Comparison of ENCODE assay signal across 15 cellular contexts in genomic region chr2:217916504-217917254, GRCh38.
DNase-seq lines count a peak whose midpoint lies in the region; ATAC-seq, FAIRE-seq and TF ChIP-seq lines count a peak whose summit lies in the region.
"Had no signal": no experiment of that assay in that cellular context is flagged by ENCODE, and none has a peak within 500 bp of the region (broad histone marks: within the 10 kb centered on the region; RNA-seq: fewer than 3 reads in every experiment).

No MANE protein-coding gene starts in this region.

- no peak for ATAC-seq in activated naive CD8-positive, alpha-beta T cell treated with anti-CD3 and anti-CD28 coated beads, Interleukin-2, amount 10 ng/mL, durations not matched to agents 7 days and 5 days (ENCODE audit: low read depth)
- ATAC-seq in left ventricle myocardium superior: no peak
- ATAC-seq: PC-3, WTC11 had no signal

- peaks cover 11% of the 10 kb centered on the region for H3K27me3 Mint-ChIP-seq in activated naive CD8-positive, alpha-beta T cell treated with anti-CD3 and anti-CD28 coated beads, Interleukin-2, amount 10 ng/mL, durations not matched to agents 7 days and 5 days
- H3K27me3 Mint-ChIP-seq in activated naive CD8-positive, alpha-beta T cell treated with anti-CD3 and anti-CD28 coated beads for 36 hours: no peaks in the 10 kb centered on the region
- H3K27me3 Mint-ChIP-seq in activated CD4-positive, alpha-beta memory T cell treated with anti-CD3 and anti-CD28 coated beads for 36 hours: peaks cover 4% of the 10 kb centered on the region
- H3K27me3 Mint-ChIP-seq: activated naive CD8-positive, alpha-beta T cell had no signal

- peaks cover 5% of the 10 kb centered on the region for H3K4me1 Mint-ChIP-seq in activated naive CD8-positive, alpha-beta T cell treated with anti-CD3 and anti-CD28 coated beads, Interleukin-2, amount 10 ng/mL, durations not matched to agents 7 days and 5 days
- H3K4me1 Mint-ChIP-seq in activated naive CD8-positive, alpha-beta T cell treated with anti-CD3 and anti-CD28 coated beads for 36 hours: no peaks in the 10 kb centered on the region
- no peaks in the 10 kb centered on the region for H3K4me1 Mint-ChIP-seq in activated CD4-positive, alpha-beta memory T cell treated with anti-CD3 and anti-CD28 coated beads for 36 hours (ENCODE audit: low read depth)

- POLR2A ChIA-PET in activated naive CD8-positive, alpha-beta T cell treated with anti-CD3 and anti-CD28 coated beads, Interleukin-2, amount 10 ng/mL, durations not matched to agents 7 days and 5 days (lab: Charles Lee): interaction anchor here (0.7 kb wide), 1 partner anchor 49 kb away, joined by 4 read pairs; no protein-coding TSS in a partner anchor
- POLR2A ChIA-PET in activated CD4-positive, alpha-beta memory T cell treated with anti-CD3 and anti-CD28 coated beads for 36 hours (lab: Charles Lee): no interaction called here

- H3K9me3 Mint-ChIP-seq in activated naive CD8-positive, alpha-beta T cell treated with anti-CD3 and anti-CD28 coated beads, Interleukin-2, amount 10 ng/mL, durations not matched to agents 7 days and 5 days: no peaks in the 10 kb centered on the region
- H3K9me3 Mint-ChIP-seq in activated naive CD8-positive, alpha-beta T cell treated with anti-CD3 and anti-CD28 coated beads for 36 hours: no peaks in the 10 kb centered on the region
- no peaks in the 10 kb centered on the region for H3K9me3 Mint-ChIP-seq in activated CD4-positive, alpha-beta memory T cell treated with anti-CD3 and anti-CD28 coated beads for 36 hours
- H3K9me3 Mint-ChIP-seq: WTC11 had no signal

- H3K27me3 ChIP-seq in rectal smooth muscle tissue (ENCODE audit: control insufficient read depth, insufficient read depth, low read length): no peaks in the 10 kb centered on the region
- H3K27me3 ChIP-seq: colonic mucosa had no signal

- H3K9ac ChIP-seq in rectal smooth muscle tissue (ENCODE audit: low read length): no peak overlapping the region

- peak overlapping the region; percentile 3 for H3K27ac Mint-ChIP-seq in activated naive CD8-positive, alpha-beta T cell treated with anti-CD3 and anti-CD28 coated beads, Interleukin-2, amount 10 ng/mL, durations not matched to agents 7 days and 5 days
- no peak overlapping the region for H3K27ac Mint-ChIP-seq in activated naive CD8-positive, alpha-beta T cell treated with anti-CD3 and anti-CD28 coated beads for 36 hours
- no peak overlapping the region for H3K27ac Mint-ChIP-seq in activated CD4-positive, alpha-beta memory T cell treated with anti-CD3 and anti-CD28 coated beads for 36 hours
- H3K27ac Mint-ChIP-seq: activated naive CD8-positive, alpha-beta T cell; WTC11 had no signal

- H3K4me1 ChIP-seq in rectal smooth muscle tissue (ENCODE audit: control insufficient read depth, insufficient read depth, low read length): peaks cover 92% of the 10 kb centered on the region

- DNase-seq in activated naive CD8-positive, alpha-beta T cell treated with anti-CD3 and anti-CD28 coated beads, Interleukin-2, amount 10 ng/mL, durations not matched to agents 7 days and 5 days: no peak
- no peak for DNase-seq in activated naive CD8-positive, alpha-beta T cell treated with anti-CD3 and anti-CD28 coated beads for 36 hours
- DNase-seq in left ventricle myocardium superior (peak; percentile 45), NCI-H2081 treated with DMSO at 0.1 percent for 48 hours (lab: John Stamatoyannopoulos, UW) (no peak), D721Med (ENCODE audit: insufficient read length, low spot score) (no peak)
- no peak for DNase-seq in activated CD4-positive, alpha-beta memory T cell treated with anti-CD3 and anti-CD28 coated beads for 36 hours
- no peak for DNase-seq in activated CD4-positive, CD25-positive, alpha-beta regulatory T cell treated with anti-CD3 and anti-CD28 coated beads, Interleukin-2, amount 50 U/mL, for 72 hours
- DNase-seq: colonic mucosa, NCI-H1105, PC-3 had no signal

- H3K27ac ChIP-seq in rectal smooth muscle tissue (ENCODE audit: low read depth, low read length): peak overlapping the region; percentile 98
- H3K27ac ChIP-seq: colonic mucosa had no signal

- no peak for TF ChIP-seq CTCF in D721Med (IDR thresholded peaks at IDR 0.05; ENCODE audit: insufficient read depth, missing control alignments)

- H3K36me3 Mint-ChIP-seq in activated naive CD8-positive, alpha-beta T cell treated with anti-CD3 and anti-CD28 coated beads, Interleukin-2, amount 10 ng/mL, durations not matched to agents 7 days and 5 days: no peaks in the 10 kb centered on the region
- H3K36me3 Mint-ChIP-seq in activated naive CD8-positive, alpha-beta T cell treated with anti-CD3 and anti-CD28 coated beads for 36 hours: no peaks in the 10 kb centered on the region
- H3K36me3 Mint-ChIP-seq in activated CD4-positive, alpha-beta memory T cell treated with anti-CD3 and anti-CD28 coated beads for 36 hours: no peaks in the 10 kb centered on the region
- H3K36me3 Mint-ChIP-seq: activated naive CD8-positive, alpha-beta T cell; WTC11 had no signal

- CTCF ChIA-PET in activated CD4-positive, alpha-beta memory T cell treated with anti-CD3 and anti-CD28 coated beads for 36 hours (lab: Charles Lee): no interaction called here

- no peak overlapping the region for H3K4me3 Mint-ChIP-seq in activated naive CD8-positive, alpha-beta T cell treated with anti-CD3 and anti-CD28 coated beads, Interleukin-2, amount 10 ng/mL, durations not matched to agents 7 days and 5 days
- H3K4me3 Mint-ChIP-seq in activated naive CD8-positive, alpha-beta T cell treated with anti-CD3 and anti-CD28 coated beads for 36 hours: no peak overlapping the region
- no peak overlapping the region for H3K4me3 Mint-ChIP-seq in activated CD4-positive, alpha-beta memory T cell treated with anti-CD3 and anti-CD28 coated beads for 36 hours
- H3K4me3 Mint-ChIP-seq: activated naive CD8-positive, alpha-beta T cell; WTC11 had no signal

- intact Hi-C loops in left ventricle myocardium superior (cut with micrococcal nuclease): no loop called here
- intact Hi-C loops in activated CD4-positive, alpha-beta memory T cell treated with anti-CD3 and anti-CD28 coated beads for 36 hours (cut with micrococcal nuclease): no loop called here

- no peak for FAIRE-seq in D721Med (lab: Jason Lieb, UNC)
- FAIRE-seq: G401.6, GM19239 had no signal

- H3K4me3 ChIP-seq in rectal smooth muscle tissue (ENCODE audit: low read length): no peak overlapping the region
- H3K4me3 ChIP-seq: colonic mucosa had no signal

- peaks cover 7% of the 10 kb centered on the region for H3K36me3 ChIP-seq in rectal smooth muscle tissue (ENCODE audit: control insufficient read depth, insufficient read depth, low read length)
- H3K36me3 ChIP-seq: colonic mucosa had no signal
